ENCODE assay signal across 1 cellular context in the genomic region with DNA sequence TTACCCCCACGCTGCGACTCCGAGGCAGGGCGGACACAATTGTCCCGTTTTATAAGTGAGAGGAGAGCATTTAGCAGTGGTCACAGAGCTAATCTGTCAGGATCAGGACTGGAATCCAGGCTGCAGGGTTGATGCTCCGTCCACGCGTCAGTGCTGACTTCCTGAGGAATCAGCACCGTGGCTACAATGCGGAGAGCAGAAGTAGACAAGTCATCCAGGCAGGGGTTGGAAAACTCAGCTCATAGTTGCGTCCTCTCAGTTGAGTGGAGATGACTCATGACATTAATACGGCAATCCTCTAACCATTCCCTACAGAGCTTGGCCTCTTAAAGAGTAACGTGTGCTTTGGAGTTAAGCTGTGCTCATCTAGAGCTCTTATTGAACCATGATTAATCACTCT.
TF ChIP-seq lines count a peak whose summit lies in the region.

No MANE protein-coding gene starts in this region.

TF ChIP-seq in HEK293, 187 proteins besides CTCF, POLR2A, EP300 and RAD21:
- TF ChIP-seq WT1 (tag by site-specific recombination; IDR thresholded peaks at IDR 0.05), result no peak
- no peak for TF ChIP-seq MYNN (tag by site-specific recombination; IDR thresholded peaks at IDR 0.05; ENCODE audit: borderline replicate concordance)
- no peak for TF ChIP-seq ZSCAN30 (tag by site-specific recombination; IDR thresholded peaks at IDR 0.05)
- no peak for TF ChIP-seq FEZF1 (tag by site-specific recombination; IDR thresholded peaks at IDR 0.05)
- TF ChIP-seq ZNF266 (tag by site-specific recombination; IDR thresholded peaks at IDR 0.05; ENCODE audit: low read depth), result no peak
- TF ChIP-seq, protein P1, sequence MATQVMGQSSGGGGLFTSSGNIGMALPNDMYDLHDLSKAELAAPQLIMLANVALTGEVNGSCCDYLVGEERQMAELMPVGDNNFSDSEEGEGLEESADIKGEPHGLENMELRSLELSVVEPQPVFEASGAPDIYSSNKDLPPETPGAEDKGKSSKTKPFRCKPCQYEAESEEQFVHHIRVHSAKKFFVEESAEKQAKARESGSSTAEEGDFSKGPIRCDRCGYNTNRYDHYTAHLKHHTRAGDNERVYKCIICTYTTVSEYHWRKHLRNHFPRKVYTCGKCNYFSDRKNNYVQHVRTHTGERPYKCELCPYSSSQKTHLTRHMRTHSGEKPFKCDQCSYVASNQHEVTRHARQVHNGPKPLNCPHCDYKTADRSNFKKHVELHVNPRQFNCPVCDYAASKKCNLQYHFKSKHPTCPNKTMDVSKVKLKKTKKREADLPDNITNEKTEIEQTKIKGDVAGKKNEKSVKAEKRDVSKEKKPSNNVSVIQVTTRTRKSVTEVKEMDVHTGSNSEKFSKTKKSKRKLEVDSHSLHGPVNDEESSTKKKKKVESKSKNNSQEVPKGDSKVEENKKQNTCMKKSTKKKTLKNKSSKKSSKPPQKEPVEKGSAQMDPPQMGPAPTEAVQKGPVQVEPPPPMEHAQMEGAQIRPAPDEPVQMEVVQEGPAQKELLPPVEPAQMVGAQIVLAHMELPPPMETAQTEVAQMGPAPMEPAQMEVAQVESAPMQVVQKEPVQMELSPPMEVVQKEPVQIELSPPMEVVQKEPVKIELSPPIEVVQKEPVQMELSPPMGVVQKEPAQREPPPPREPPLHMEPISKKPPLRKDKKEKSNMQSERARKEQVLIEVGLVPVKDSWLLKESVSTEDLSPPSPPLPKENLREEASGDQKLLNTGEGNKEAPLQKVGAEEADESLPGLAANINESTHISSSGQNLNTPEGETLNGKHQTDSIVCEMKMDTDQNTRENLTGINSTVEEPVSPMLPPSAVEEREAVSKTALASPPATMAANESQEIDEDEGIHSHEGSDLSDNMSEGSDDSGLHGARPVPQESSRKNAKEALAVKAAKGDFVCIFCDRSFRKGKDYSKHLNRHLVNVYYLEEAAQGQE (tag by site-specific recombination; IDR thresholded peaks at IDR 0.05), result 0 out of 2 replicates have a peak, but pooled peaks have one; percentile 32
- TF ChIP-seq ZNF2 (tag by site-specific recombination; IDR thresholded peaks at IDR 0.05), result no peak
- no peak for TF ChIP-seq ZEB2 (tag by site-specific recombination; IDR thresholded peaks at IDR 0.05)
